1 cellular context compared by ENCODE assay signal in the genomic region with DNA sequence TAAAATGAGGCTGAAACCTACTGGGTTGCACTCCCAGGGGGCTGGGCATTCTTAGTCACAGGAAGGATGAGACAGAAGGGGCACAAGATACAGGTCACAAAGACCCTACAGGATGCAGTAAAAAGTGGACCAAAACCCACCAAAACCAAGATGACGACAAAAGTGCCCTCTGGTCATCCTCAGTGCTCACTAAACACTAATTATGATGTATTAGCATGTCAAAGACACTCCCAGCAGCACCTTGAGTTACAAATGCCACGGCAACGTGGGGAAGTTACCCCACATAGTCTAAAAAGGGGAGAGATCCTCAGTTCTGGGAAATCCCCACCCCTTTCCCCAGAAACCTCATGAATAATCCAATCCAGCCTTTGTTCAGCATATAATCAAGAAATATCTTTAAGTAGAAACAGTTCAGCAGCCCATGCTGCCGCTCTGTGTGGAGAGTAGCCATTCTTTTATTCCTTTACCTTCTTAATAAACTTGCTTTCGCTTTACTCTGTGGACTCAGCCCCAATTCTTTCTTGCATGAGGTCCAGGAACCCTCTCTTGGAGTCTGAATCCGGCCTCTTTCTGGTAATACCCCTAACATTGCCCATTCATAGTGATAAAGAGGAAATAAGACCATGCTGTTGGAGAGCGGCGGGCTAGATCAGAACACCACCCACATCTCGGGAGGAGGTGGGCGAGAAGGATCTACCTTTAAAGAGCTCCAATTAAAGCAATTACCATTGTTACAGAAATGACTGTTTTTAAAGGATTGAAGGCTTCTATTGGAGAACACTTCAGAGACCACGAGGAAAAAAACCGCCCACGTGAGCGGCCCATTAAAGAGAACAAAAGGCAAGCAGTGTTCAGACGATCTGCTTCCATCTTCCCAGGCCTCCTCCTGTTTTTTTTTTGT.
TF ChIP-seq lines count a peak whose summit lies in the region.

No MANE protein-coding gene starts in this region.

TF ChIP-seq in WTC11, 78 proteins besides CTCF, POLR2A, EP300 and RAD21 (continued from another document):
- TF ChIP-seq, protein P1, sequence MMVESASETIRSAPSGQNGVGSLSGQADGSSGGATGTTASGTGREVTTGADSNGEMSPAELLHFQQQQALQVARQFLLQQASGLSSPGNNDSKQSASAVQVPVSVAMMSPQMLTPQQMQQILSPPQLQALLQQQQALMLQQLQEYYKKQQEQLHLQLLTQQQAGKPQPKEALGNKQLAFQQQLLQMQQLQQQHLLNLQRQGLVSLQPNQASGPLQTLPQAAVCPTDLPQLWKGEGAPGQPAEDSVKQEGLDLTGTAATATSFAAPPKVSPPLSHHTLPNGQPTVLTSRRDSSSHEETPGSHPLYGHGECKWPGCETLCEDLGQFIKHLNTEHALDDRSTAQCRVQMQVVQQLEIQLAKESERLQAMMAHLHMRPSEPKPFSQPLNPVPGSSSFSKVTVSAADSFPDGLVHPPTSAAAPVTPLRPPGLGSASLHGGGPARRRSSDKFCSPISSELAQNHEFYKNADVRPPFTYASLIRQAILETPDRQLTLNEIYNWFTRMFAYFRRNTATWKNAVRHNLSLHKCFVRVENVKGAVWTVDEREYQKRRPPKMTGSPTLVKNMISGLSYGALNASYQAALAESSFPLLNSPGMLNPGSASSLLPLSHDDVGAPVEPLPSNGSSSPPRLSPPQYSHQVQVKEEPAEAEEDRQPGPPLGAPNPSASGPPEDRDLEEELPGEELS (CRISPR knock-in tag; IDR thresholded peaks at IDR 0.05) = no peak
- TF ChIP-seq MXD4 (CRISPR knock-in tag; IDR thresholded peaks at IDR 0.05; ENCODE audit: borderline replicate concordance) (no peak), GRHL2 (CRISPR knock-in tag; IDR thresholded peaks at IDR 0.05; ENCODE audit: insufficient replicate concordance, severe bottlenecking) (no peak), GTF2I (CRISPR knock-in tag; conservative IDR thresholded peaks at IDR 0.05) (no peak), CREM (CRISPR knock-in tag; IDR thresholded peaks at IDR 0.05) (no peak), ETV6 (CRISPR knock-in tag; IDR thresholded peaks at IDR 0.05) (no peak)
